11 cellular contexts compared by ENCODE assay signal in the genomic region with DNA sequence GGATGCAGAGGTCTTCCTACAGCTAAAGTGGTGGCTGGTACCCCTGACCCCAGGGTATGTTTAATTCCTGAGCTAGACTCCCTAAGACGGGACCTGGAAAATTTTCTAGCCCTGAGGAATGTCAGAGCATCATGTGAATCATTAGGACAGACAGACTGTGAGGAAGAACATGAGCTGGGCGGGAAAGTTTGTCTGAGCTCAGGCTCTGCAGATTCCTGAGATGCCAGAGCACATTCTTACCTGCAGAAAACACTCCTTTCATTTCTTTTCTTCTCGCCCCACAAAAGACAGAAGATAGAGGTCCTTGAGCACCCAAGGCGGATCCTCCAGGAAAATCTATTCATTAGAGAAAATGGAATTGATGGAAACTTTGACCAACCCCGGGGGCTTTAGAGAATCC. TPM values are rescaled to one million over a fixed set of nuclear protein-coding genes. Genes with fewer than 3 reads are reported as not detected.
A peak's percentile ranks its signal among the peaks of the same experiment; 100 is the strongest.
DNase-seq lines count a peak whose midpoint lies in the region; ATAC-seq and TF ChIP-seq lines count a peak whose summit lies in the region.
"Had no signal": no experiment of that assay in that cellular context is flagged by ENCODE, and none has a peak within 500 bp of the region (broad histone marks: within the 10 kb centered on the region; RNA-seq: fewer than 3 reads in every experiment).

No MANE protein-coding gene starts in this region.

- H3K27ac Mint-ChIP-seq in H9 (peak overlapping the region; percentile 17 to 72 (median 68); a peak in 3 of 7 replicates), T-cell (peak overlapping the region; percentile 97)

- H3K9me3 ChIP-seq in H9 (ENCODE audit: control insufficient read depth, low read depth, low read length) (no peaks in the 10 kb centered on the region), smooth muscle cell (replicated peaks; ENCODE audit: low read depth) (no peaks in the 10 kb centered on the region), Karpas-422 (ENCODE audit: low read length) (no peaks in the 10 kb centered on the region)

- no peak overlapping the region for H2BK120ac ChIP-seq in H9 (ENCODE audit: low read depth, low read length, poor library complexity, severe bottlenecking)

- no peaks in the 10 kb centered on the region for H3K79me1 ChIP-seq in H9 (ENCODE audit: insufficient read depth, low read depth, low read length, poor library complexity, severe bottlenecking)

- H3K4me2 ChIP-seq in H9 (ENCODE audit: insufficient read depth, insufficient read length, low read length) (no peak overlapping the region), smooth muscle cell (no peak overlapping the region), Karpas-422 (ENCODE audit: low read depth, low read length, poor library complexity, severe bottlenecking) (no peak overlapping the region)
- H3K4me2 ChIP-seq: KMS-11 had no signal

- no peak overlapping the region for H2AFZ ChIP-seq in H9 (ENCODE audit: low read length)
- H2AFZ ChIP-seq in smooth muscle cell (ENCODE audit: low read depth) = no peak overlapping the region
- no peak overlapping the region for H2AFZ ChIP-seq in Karpas-422 (ENCODE audit: low read length)

- H3K9me3 Mint-ChIP-seq in H9 (no peaks in the 10 kb centered on the region), T-cell (no peaks in the 10 kb centered on the region)

- H3K27me3 Mint-ChIP-seq in H9 (ENCODE audit: low read depth) (peaks cover 72% of the 10 kb centered on the region), T-cell (no peaks in the 10 kb centered on the region)

- H3K79me2 ChIP-seq in H9 (ENCODE audit: insufficient read depth, low read length) = no peaks in the 10 kb centered on the region
- H3K79me2 ChIP-seq in smooth muscle cell (ENCODE audit: low read depth) = peaks cover 57% of the 10 kb centered on the region
- H3K79me2 ChIP-seq in Karpas-422 (ENCODE audit: low read length) = no peaks in the 10 kb centered on the region

- H3K9me2 ChIP-seq in Karpas-422 (replicated peaks; ENCODE audit: insufficient read depth, low read length) = no peaks in the 10 kb centered on the region

- H3K36me3 Mint-ChIP-seq in H9 (ENCODE audit: insufficient read depth in 1 of 3, low read depth in 3 of 3) (peaks cover 21 to 34% (median 23%) of the 10 kb centered on the region in 3 experiments; a peak in 6 of 7 replicates), T-cell (peaks cover 40% of the 10 kb centered on the region)

- H3K23me2 ChIP-seq in H9 (ENCODE audit: insufficient read length, low read depth, low read length, poor library complexity, severe bottlenecking) = no peaks in the 10 kb centered on the region

- no peak overlapping the region for H3T11ph ChIP-seq in H9 (ENCODE audit: low read length)

- TF ChIP-seq CTCF in H9 (conservative IDR thresholded peaks at IDR 0.05) = no peak
- TF ChIP-seq CTCF in smooth muscle cell (IDR thresholded peaks at IDR 0.05; ENCODE audit: borderline replicate concordance, insufficient read depth, poor library complexity, severe bottlenecking) = no peak

- CTCF ChIA-PET in T-cell (lab: Charles Lee) = no interaction called here

- no peak overlapping the region for H2BK5ac ChIP-seq in H9 (ENCODE audit: insufficient read length, low read length)

- no peak overlapping the region for H3K23ac ChIP-seq in H9 (ENCODE audit: insufficient read length, low read depth, low read length)

- DNase-seq in H9 (peak; percentile 75), T-cell (no peak), islet precursor cell (peak; percentile 93), smooth muscle cell (lab: John Stamatoyannopoulos, UW; ENCODE audit: unreplicated experiment) (no peak), NCI-H128 (lab: John Stamatoyannopoulos, UW; ENCODE audit: unreplicated experiment) (no peak), NAMALWA (ENCODE audit: low spot score) (no peak), Karpas-422 (no peak)
- DNase-seq: activated CD4-positive, alpha-beta T cell treated with anti-CD3 and anti-CD28 coated beads, Interleukin-2, amount 50 U/mL, for 4 hours; left colon; NCI-H2227 treated with DMSO at 0.1 percent for 48 hours had no signal

- no peak for ATAC-seq in T-cell (replicated peaks in 1 of 4)

- H3K4ac ChIP-seq in H9 (ENCODE audit: low read depth, low read length) = no peak overlapping the region

- H3K4me3 Mint-ChIP-seq in H9 (no peak overlapping the region; a peak in 1 of 5 replicates), T-cell (no peak overlapping the region)

- H3K27ac ChIP-seq in H9 (ENCODE audit: insufficient read length, low read depth, low read length) (no peak overlapping the region), smooth muscle cell (ENCODE audit: low read depth) (peak overlapping the region; percentile 84), Karpas-422 (ENCODE audit: low read length) (no peak overlapping the region)
- H3K27ac ChIP-seq: KMS-11 had no signal

- H3F3A ChIP-seq in smooth muscle cell (ENCODE audit: low read depth) = peaks cover 30% of the 10 kb centered on the region

- no peak overlapping the region for H2AK5ac ChIP-seq in H9 (ENCODE audit: insufficient read length, low read length)

- no peak overlapping the region for H4K8ac ChIP-seq in H9 (replicated peaks; ENCODE audit: insufficient read length, low read depth, low read length)

- H3K27me3 ChIP-seq in H9 (ENCODE audit: insufficient read depth, low read length) (peaks cover 31% of the 10 kb centered on the region; the same call in 1 of the 2 replicates), smooth muscle cell (ENCODE audit: low read depth) (no peaks in the 10 kb centered on the region), Karpas-422 (ENCODE audit: low read length) (no peaks in the 10 kb centered on the region)

- no peaks in the 10 kb centered on the region for H4K20me1 ChIP-seq in H9 (ENCODE audit: control insufficient read depth, insufficient read depth, insufficient read length)
- H4K20me1 ChIP-seq in smooth muscle cell (ENCODE audit: low read depth) = peaks cover 54% of the 10 kb centered on the region
- no peaks in the 10 kb centered on the region for H4K20me1 ChIP-seq in Karpas-422 (ENCODE audit: insufficient read depth, low read depth, low read length)

- H3K56ac ChIP-seq in H9 (ENCODE audit: insufficient read length, low read depth, low read length) = no peak overlapping the region

- H2BK20ac ChIP-seq in H9 (ENCODE audit: low read depth, low read length, poor library complexity, severe bottlenecking) = no peak overlapping the region

- no peak overlapping the region for H3K14ac ChIP-seq in H9 (ENCODE audit: insufficient read depth, low read length)

- H3K4me1 ChIP-seq in H9 (ENCODE audit: insufficient read depth, low read length) = peaks cover 8% of the 10 kb centered on the region; the same call in 1 of the 2 replicates
- peaks cover 17% of the 10 kb centered on the region for H3K4me1 ChIP-seq in smooth muscle cell (ENCODE audit: low read depth)
- H3K4me1 ChIP-seq in Karpas-422 (ENCODE audit: low read length) = no peaks in the 10 kb centered on the region

- H3K9ac ChIP-seq in H9 (ENCODE audit: extremely low read depth, insufficient read length, low read length) = no peak overlapping the region
- peak overlapping the region; percentile 6 for H3K9ac ChIP-seq in smooth muscle cell (ENCODE audit: low read depth)
- no peak overlapping the region for H3K9ac ChIP-seq in Karpas-422 (ENCODE audit: low read length)
- H3K9ac ChIP-seq: KMS-11 had no signal

- H3K4me3 ChIP-seq in smooth muscle cell = no peak overlapping the region
- H3K4me3 ChIP-seq in Karpas-422 (ENCODE audit: low read length) = no peak overlapping the region

- H3K36me3 ChIP-seq in smooth muscle cell (ENCODE audit: low read depth) (no peaks in the 10 kb centered on the region), Karpas-422 (ENCODE audit: insufficient read depth, low read length) (no peaks in the 10 kb centered on the region)

- H4K5ac ChIP-seq in H9 (ENCODE audit: insufficient read length, low read depth, low read length) = no peak overlapping the region

- H4K91ac ChIP-seq in H9 (ENCODE audit: insufficient read length, low read depth, low read length) = no peak overlapping the region

- WGBS in H9 (ENCODE audit: extremely low coverage, insufficient read length, low lambda C conversion rate) = no CpG with 5 or more reads among the region's 5 CpGs
- 32% methylated on average over 5 of the region's 5 CpGs for WGBS in smooth muscle cell (ENCODE audit: low lambda C conversion rate)

- POLR2A ChIA-PET in T-cell (lab: Charles Lee) = no interaction called here

- H3K18ac ChIP-seq in H9 (ENCODE audit: insufficient read length, low read depth, low read length) = no peak overlapping the region

- H3K4me1 Mint-ChIP-seq in H9 (peaks cover 36 to 45% of the 10 kb centered on the region in 2 experiments), T-cell (peaks cover 70 to 87% (median 82%) of the 10 kb centered on the region in 3 donors)

- no peak overlapping the region for H2BK15ac ChIP-seq in H9 (ENCODE audit: low read depth, low read length)

- no peak overlapping the region for H2BK12ac ChIP-seq in H9 (ENCODE audit: insufficient read length, low read depth, low read length)

RNA-seq across cellular contexts. Expression of gene CAPN2, which starts 6.5 kb away (rescaled TPM):
- 31.3 and 32.2 TPM in 2 replicates for total RNA-seq in H9 (2021)
- total RNA-seq in T-cell = 100 to 1,000 TPM; 146 to 206 (median 169) TPM
- 213 and 229 TPM in 2 replicates for total RNA-seq in smooth muscle cell
- 182 and 210 TPM in 2 replicates for polyA plus RNA-seq in smooth muscle cell
- total RNA-seq in Karpas-422 (2014; rRNA removed; shearing (Covaris generic); ENCODE audit: low replicate concordance) = not detected in 2 replicates

RNA-seq across cellular contexts. Expression of gene CAPN8, which starts 53.3 kb away (rescaled TPM):
- total RNA-seq in H9 (2021) (not detected in 2 replicates), T-cell (under 1 TPM; 0.38 to 0.99 (median 0.56) TPM), smooth muscle cell (not detected in 2 replicates)
- polyA plus RNA-seq in smooth muscle cell = 0.74 TPM in 1 of 2 replicates, not detected in the other
- not detected in 2 replicates for total RNA-seq in Karpas-422 (2014; rRNA removed; shearing (Covaris generic); ENCODE audit: low replicate concordance)

Comparison
In these comparisons a context has a peak if more than half of its experiments do, and no peak if none do; other contexts are left out.
1. DNase-seq: peak in H9 (single experiment) and islet precursor cell (single experiment); none in T-cell (0 of 34), smooth muscle cell (single experiment), NCI-H128 (single experiment), NAMALWA (single experiment) and Karpas-422 (single experiment).
2. RNA of gene CAPN2, which starts 6.5 kb away (total RNA-seq): 213 to 229 TPM in smooth muscle cell, 146 to 206 TPM in T-cell and 31.3 to 32.2 TPM in H9; not detected in Karpas-422; every median in the first group is over 10 times any median in the second.